In the genomic region with DNA sequence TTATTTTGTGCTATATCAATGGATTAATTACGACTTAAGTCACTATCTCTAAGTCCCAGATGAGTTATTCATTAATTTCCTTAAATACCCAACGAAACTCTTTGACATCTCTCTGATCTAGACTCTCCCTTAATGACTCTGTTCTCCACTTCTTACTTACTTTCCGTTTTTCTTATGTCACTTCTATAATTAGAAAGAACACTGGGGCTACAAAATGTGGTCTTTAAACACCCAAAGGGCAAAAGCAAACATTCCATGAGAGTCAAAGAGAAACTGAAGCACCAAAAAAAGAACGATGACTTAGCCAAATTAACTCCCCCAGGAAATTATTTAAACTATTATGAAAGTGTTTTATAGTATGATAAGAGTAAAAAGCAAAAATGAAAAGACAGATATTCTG, we compare ENCODE assay signal across 10 cellular contexts.
A peak's percentile ranks its signal among the peaks of the same experiment; 100 is the strongest.
DNase-seq lines count a peak whose midpoint lies in the region; ATAC-seq and TF ChIP-seq lines count a peak whose summit lies in the region.
"Had no signal": no experiment of that assay in that cellular context is flagged by ENCODE, and none has a peak within 500 bp of the region (broad histone marks: within the 10 kb centered on the region; RNA-seq: fewer than 3 reads in every experiment).

No MANE protein-coding gene starts in this region.

- DNase-seq in osteocyte (ENCODE audit: extremely low spot score, unreplicated experiment) (no peak), NCI-H510A treated with DMSO at 0.1 percent for 48 hours (lab: John Stamatoyannopoulos, UW) (no peak), T-helper 1 cell (no peak), Right ventricle myocardium inferior (ENCODE audit: missing footprints) (no peak), amygdala (lab: John Stamatoyannopoulos, UW) (no peak)
- DNase-seq: CD8-positive, alpha-beta memory T cell had no signal

- intact Hi-C loops in Right ventricle myocardium inferior (cut with DNase I): no loop called here

- peaks cover 11% of the 10 kb centered on the region for H3K36me3 Mint-ChIP-seq in osteocyte (ENCODE audit: unreplicated experiment)
- H3K36me3 Mint-ChIP-seq: CD8-positive, alpha-beta memory T cell had no signal

- peaks cover 13% of the 10 kb centered on the region for H3K9me3 Mint-ChIP-seq in osteocyte (ENCODE audit: unreplicated experiment)

- peaks cover 9% of the 10 kb centered on the region for H3K27me3 Mint-ChIP-seq in osteocyte (ENCODE audit: unreplicated experiment)

- peak overlapping the region; percentile 24 for H3K27ac Mint-ChIP-seq in osteocyte (ENCODE audit: unreplicated experiment)
- H3K27ac Mint-ChIP-seq: CD8-positive, alpha-beta memory T cell had no signal

- H3K4me1 Mint-ChIP-seq in osteocyte (ENCODE audit: unreplicated experiment): peaks cover 31% of the 10 kb centered on the region
- H3K4me1 Mint-ChIP-seq: CD8-positive, alpha-beta memory T cell had no signal

- TF ChIP-seq CTCF in osteocyte (IDR thresholded peaks at IDR 0.05): no peak

- ATAC-seq in GM18520 (IDR thresholded peaks at IDR 0.05; ENCODE audit: unreplicated experiment) (peak; percentile 73), HG02588 (IDR thresholded peaks at IDR 0.05; ENCODE audit: unreplicated experiment) (peak; percentile 82), HG03457 (IDR thresholded peaks at IDR 0.05; ENCODE audit: unreplicated experiment) (peak; percentile 92), Right ventricle myocardium inferior (no peak)
- ATAC-seq: right cardiac atrium had no signal

- H3K4me3 Mint-ChIP-seq in osteocyte (ENCODE audit: unreplicated experiment): no peak overlapping the region
- H3K4me3 Mint-ChIP-seq: CD8-positive, alpha-beta memory T cell had no signal
